ENCODE assay signal across 9 cellular contexts in genomic region chr1:232589809-232590741, GRCh38. TPM values are rescaled to one million over a fixed set of nuclear protein-coding genes. Genes with fewer than 3 reads are reported as not detected.
A peak's percentile ranks its signal among the peaks of the same experiment; 100 is the strongest.
DNase-seq lines count a peak whose midpoint lies in the region; ATAC-seq and TF ChIP-seq lines count a peak whose summit lies in the region.
"Had no signal": no experiment of that assay in that cellular context is flagged by ENCODE, and none has a peak within 500 bp of the region (broad histone marks: within the 10 kb centered on the region; RNA-seq: fewer than 3 reads in every experiment).

No MANE protein-coding gene starts in this region.

- in situ Hi-C loops in GM13976 (cut with MboI; ENCODE audit: low sequenced_read_pairs, unreplicated experiment) = no loop called here

- WGBS in thyroid gland, 2 donors = 52 to 53% methylated on average over 10 of the region's 10 CpGs

- TF ChIP-seq POLR2A in thyroid gland (IDR thresholded peaks at IDR 0.05) = no peak

- no peaks in the 10 kb centered on the region for H3K27me3 Mint-ChIP-seq in activated T-cell treated with anti-CD3 and anti-CD28 coated beads, Interleukin-2, amount 50 U/mL, for 72 hours (ENCODE audit: low read depth)
- no peaks in the 10 kb centered on the region for H3K27me3 Mint-ChIP-seq in activated T-cell treated with anti-CD3 and anti-CD28 coated beads, Interleukin-2, amount 50 U/mL, for 4 hours (ENCODE audit: low read depth)
- H3K27me3 Mint-ChIP-seq in glutamatergic neuron (ENCODE audit: unreplicated experiment) = peaks cover 5% of the 10 kb centered on the region

- TF ChIP-seq CTCF in glutamatergic neuron (IDR thresholded peaks at IDR 0.05; ENCODE audit: partially characterized antibody, unreplicated experiment) = no peak
- TF ChIP-seq CTCF in thyroid gland (IDR thresholded peaks at IDR 0.05) = no peak
- TF ChIP-seq CTCF in GM13976 (IDR thresholded peaks at IDR 0.05; ENCODE audit: borderline replicate concordance, control extremely low read depth, extremely low read depth, insufficient read depth, missing control alignments) = no peak

- H3K4me3 Mint-ChIP-seq in activated T-cell treated with anti-CD3 and anti-CD28 coated beads, Interleukin-2, amount 50 U/mL, for 72 hours = peak overlapping the region in 1 of 2 donors; percentile 23
- H3K4me3 Mint-ChIP-seq in activated T-cell treated with anti-CD3 and anti-CD28 coated beads, Interleukin-2, amount 50 U/mL, for 4 hours = no peak overlapping the region
- peak overlapping the region; percentile 62 for H3K4me3 Mint-ChIP-seq in glutamatergic neuron (ENCODE audit: unreplicated experiment)

- DNase-seq in activated T-cell treated with anti-CD3 and anti-CD28 coated beads, Interleukin-2, amount 50 U/mL, for 72 hours = no peak
- DNase-seq in activated T-cell treated with anti-CD3 and anti-CD28 coated beads, Interleukin-2, amount 50 U/mL, for 4 hours = no peak
- DNase-seq in glutamatergic neuron = no peak
- peak in 1 of 2 donors; percentile 29 for DNase-seq in thyroid gland
- no peak for DNase-seq in activated gamma-delta T cell (lab: John Stamatoyannopoulos, UW)
- DNase-seq in central memory CD4-positive, alpha-beta T cell = no peak
- no peak for DNase-seq in GM13976 (ENCODE audit: low spot score)

- H3K27ac Mint-ChIP-seq in activated T-cell treated with anti-CD3 and anti-CD28 coated beads, Interleukin-2, amount 50 U/mL, for 72 hours = peak overlapping the region; percentile 21
- peak overlapping the region; percentile 76 for H3K27ac Mint-ChIP-seq in glutamatergic neuron (ENCODE audit: unreplicated experiment)

- no peaks in the 10 kb centered on the region for H3K9me3 ChIP-seq in thyroid gland

- H3K4me1 Mint-ChIP-seq in activated T-cell treated with anti-CD3 and anti-CD28 coated beads, Interleukin-2, amount 50 U/mL, for 72 hours (ENCODE audit: low read depth) = peaks cover 33% of the 10 kb centered on the region
- H3K4me1 Mint-ChIP-seq in activated T-cell treated with anti-CD3 and anti-CD28 coated beads, Interleukin-2, amount 50 U/mL, for 4 hours (ENCODE audit: low read depth) = peaks cover 21% of the 10 kb centered on the region
- H3K4me1 Mint-ChIP-seq in glutamatergic neuron (ENCODE audit: low read depth, unreplicated experiment) = peaks cover 61% of the 10 kb centered on the region

- peaks cover 23 to 52% of the 10 kb centered on the region in 2 donors for H3K4me1 ChIP-seq in thyroid gland

- H3K36me3 ChIP-seq in thyroid gland = no peaks in the 10 kb centered on the region

- no peak for ATAC-seq in activated T-cell treated with anti-CD3 and anti-CD28 coated beads, Interleukin-2, amount 50 U/mL, for 72 hours (replicated peaks in 1 of 2)
- ATAC-seq in activated T-cell treated with anti-CD3 and anti-CD28 coated beads, Interleukin-2, amount 50 U/mL, for 4 hours = no peak
- peak; percentile 25 for ATAC-seq in HG03565 (IDR thresholded peaks at IDR 0.05; ENCODE audit: unreplicated experiment)

- H3K36me3 Mint-ChIP-seq in activated T-cell treated with anti-CD3 and anti-CD28 coated beads, Interleukin-2, amount 50 U/mL, for 72 hours (ENCODE audit: insufficient read depth in 2 of 2) = peaks cover 8 to 11% of the 10 kb centered on the region in 2 donors
- H3K36me3 Mint-ChIP-seq in activated T-cell treated with anti-CD3 and anti-CD28 coated beads, Interleukin-2, amount 50 U/mL, for 4 hours (ENCODE audit: insufficient read depth) = peaks cover 9% of the 10 kb centered on the region
- H3K36me3 Mint-ChIP-seq in glutamatergic neuron (ENCODE audit: unreplicated experiment) = no peaks in the 10 kb centered on the region

- H3K4me3 ChIP-seq in thyroid gland (replicated peaks in 1 of 3) = no peak overlapping the region

- H3K9me3 Mint-ChIP-seq in activated T-cell treated with anti-CD3 and anti-CD28 coated beads, Interleukin-2, amount 50 U/mL, for 72 hours = peaks cover 9 to 11% of the 10 kb centered on the region in 2 donors
- H3K9me3 Mint-ChIP-seq in activated T-cell treated with anti-CD3 and anti-CD28 coated beads, Interleukin-2, amount 50 U/mL, for 4 hours = peaks cover 5% of the 10 kb centered on the region
- H3K9me3 Mint-ChIP-seq in glutamatergic neuron (ENCODE audit: unreplicated experiment) = peaks cover 3% of the 10 kb centered on the region

- intact Hi-C loops in thyroid gland (cut with DNase I) = no loop called here

- H3K27ac ChIP-seq in thyroid gland = peak overlapping the region; percentile 27 to 88 (median 38)
- H3K27ac ChIP-seq: epithelial cell of prostate had no signal

- H3K27me3 ChIP-seq in thyroid gland = no peaks in the 10 kb centered on the region

RNA-seq across cellular contexts. Expression of gene SIPA1L2, which starts 39.9 kb away (rescaled TPM):
- 1 to 10 TPM; 3.3 to 5.9 TPM for total RNA-seq in activated T-cell treated with anti-CD3 and anti-CD28 coated beads, Interleukin-2, amount 50 U/mL, for 72 hours
- total RNA-seq in activated T-cell treated with anti-CD3 and anti-CD28 coated beads, Interleukin-2, amount 50 U/mL, for 4 hours = 10 to 100 TPM in 1 of 3 donors, 1 to 10 TPM in 2; 5.3 to 13.8 (median 6.7) TPM
- total RNA-seq in glutamatergic neuron (ENCODE audit: unreplicated experiment) (177 TPM), thyroid gland (10 to 100 TPM; 15.6 to 44.9 (median 31.3) TPM)
